Comparison of ENCODE assay signal across 1 cellular context in genomic region chr12:68344126-68344525, GRCh38.
A peak's percentile ranks its signal among the peaks of the same experiment; 100 is the strongest.
TF ChIP-seq lines count a peak whose summit lies in the region.

No MANE protein-coding gene starts in this region.

TF ChIP-seq in HepG2, 621 proteins besides CTCF, POLR2A, EP300 and RAD21 (continued from another document and continues in another):
- TF ChIP-seq ZBTB34 (CRISPR knock-in tag; IDR thresholded peaks at IDR 0.05) (no peak), ETV5 (CRISPR knock-in tag; IDR thresholded peaks at IDR 0.05; ENCODE audit: borderline replicate concordance) (no peak), ZNF567 (CRISPR knock-in tag; IDR thresholded peaks at IDR 0.05; ENCODE audit: borderline replicate concordance) (no peak), FUBP1 (CRISPR knock-in tag; IDR thresholded peaks at IDR 0.05; ENCODE audit: borderline replicate concordance) (no peak), CSRNP1 (CRISPR knock-in tag; IDR thresholded peaks at IDR 0.05) (no peak), NRL (CRISPR knock-in tag; IDR thresholded peaks at IDR 0.05; ENCODE audit: borderline replicate concordance) (no peak), MEF2D (CRISPR knock-in tag; IDR thresholded peaks at IDR 0.05) (no peak), KLF15 (CRISPR knock-in tag; IDR thresholded peaks at IDR 0.05; ENCODE audit: borderline replicate concordance) (no peak), ZSCAN22 (CRISPR knock-in tag; IDR thresholded peaks at IDR 0.05) (no peak), ARHGAP35 (CRISPR knock-in tag; IDR thresholded peaks at IDR 0.05; ENCODE audit: borderline replicate concordance) (no peak), SALL2 (CRISPR knock-in tag; IDR thresholded peaks at IDR 0.05) (no peak), NCOR1 (IDR thresholded peaks at IDR 0.05; ENCODE audit: borderline replicate concordance, low read length) (peak; percentile 29; the same call in 1 of the 2 replicates), SRF (IDR thresholded peaks at IDR 0.05; ENCODE audit: low read depth, low read length) (no peak), FOXP1 (IDR thresholded peaks at IDR 0.05) (peak; percentile 64; the same call in 1 of the 2 replicates), FOXP1 (CRISPR knock-in tag; IDR thresholded peaks at IDR 0.05) (peak; percentile 88), ZBTB8A (CRISPR knock-in tag; IDR thresholded peaks at IDR 0.05; ENCODE audit: borderline replicate concordance, low read depth) (no peak), ZNF792 (CRISPR knock-in tag; IDR thresholded peaks at IDR 0.05) (0 out of 2 replicates have a peak, but pooled peaks have one; percentile 40), ZNF251 (CRISPR knock-in tag; IDR thresholded peaks at IDR 0.05) (no peak), ZSCAN25 (CRISPR knock-in tag; IDR thresholded peaks at IDR 0.05) (no peak), CBX5 (CRISPR knock-in tag; IDR thresholded peaks at IDR 0.05; ENCODE audit: borderline replicate concordance) (no peak), TCF7L2 (IDR thresholded peaks at IDR 0.05; ENCODE audit: low read depth, low read length) (no peak), NR1H2 (CRISPR knock-in tag; IDR thresholded peaks at IDR 0.05; ENCODE audit: borderline replicate concordance, low read depth) (no peak), THAP11 (CRISPR knock-in tag; IDR thresholded peaks at IDR 0.05) (0 out of 2 replicates have a peak, but pooled peaks have one; percentile 10), EZH2 (conservative IDR thresholded peaks at IDR 0.05; ENCODE audit: low read depth, low read length) (no peak), TARDBP (CRISPR knock-in tag; IDR thresholded peaks at IDR 0.05) (peak; percentile 66; the same call in 1 of the 2 replicates), UBTF (CRISPR knock-in tag; IDR thresholded peaks at IDR 0.05) (no peak), JUNB (CRISPR knock-in tag; IDR thresholded peaks at IDR 0.05; ENCODE audit: borderline replicate concordance) (no peak), ZNF788 (CRISPR knock-in tag; IDR thresholded peaks at IDR 0.05; ENCODE audit: borderline replicate concordance) (no peak), PTBP1 (IDR thresholded peaks at IDR 0.05; ENCODE audit: low read depth, low read length, poor library complexity, severe bottlenecking) (no peak), NR2F6 (IDR thresholded peaks at IDR 0.05) (peak; percentile 40), NR2F6 (CRISPR knock-in tag; IDR thresholded peaks at IDR 0.05) (peak; percentile 56), ZNF143 (CRISPR knock-in tag; IDR thresholded peaks at IDR 0.05) (no peak), ZNF138 (CRISPR knock-in tag; IDR thresholded peaks at IDR 0.05; ENCODE audit: low read depth) (no peak), ZC3H13 (CRISPR knock-in tag; IDR thresholded peaks at IDR 0.05) (no peak), ARNT2 (CRISPR knock-in tag; IDR thresholded peaks at IDR 0.05; ENCODE audit: low read depth) (no peak), ZNF564 (CRISPR knock-in tag; IDR thresholded peaks at IDR 0.05) (no peak), SAP130 (CRISPR knock-in tag; IDR thresholded peaks at IDR 0.05; ENCODE audit: low read depth) (peak; percentile 41; the same call in 1 of the 2 replicates), FIP1L1 (IDR thresholded peaks at IDR 0.05; ENCODE audit: borderline replicate concordance, insufficient read depth, low read depth, low read length) (no peak), ZSCAN20 (CRISPR knock-in tag; IDR thresholded peaks at IDR 0.05; ENCODE audit: borderline replicate concordance) (no peak), MED8 (CRISPR knock-in tag; IDR thresholded peaks at IDR 0.05; ENCODE audit: insufficient replicate concordance) (no peak), ZNF841 (CRISPR knock-in tag; IDR thresholded peaks at IDR 0.05; ENCODE audit: borderline replicate concordance) (no peak), LRRFIP1 (CRISPR knock-in tag; conservative IDR thresholded peaks at IDR 0.05) (no peak), PAWR (CRISPR knock-in tag; IDR thresholded peaks at IDR 0.05; ENCODE audit: borderline replicate concordance) (no peak), AGO1 (IDR thresholded peaks at IDR 0.05; ENCODE audit: low read depth, low read length, poor library complexity, severe bottlenecking) (no peak), ARNTL (CRISPR knock-in tag; IDR thresholded peaks at IDR 0.05) (no peak), ZNF674 (CRISPR knock-in tag; IDR thresholded peaks at IDR 0.05; ENCODE audit: low read depth) (no peak), FOXM1 (CRISPR knock-in tag; IDR thresholded peaks at IDR 0.05) (no peak), NR2C2 (CRISPR knock-in tag; IDR thresholded peaks at IDR 0.05; ENCODE audit: borderline replicate concordance) (no peak), ZKSCAN8 (CRISPR knock-in tag; IDR thresholded peaks at IDR 0.05; ENCODE audit: borderline replicate concordance) (peak; percentile 22; the same call in 1 of the 2 replicates)
- TF ChIP-seq, protein P1, sequence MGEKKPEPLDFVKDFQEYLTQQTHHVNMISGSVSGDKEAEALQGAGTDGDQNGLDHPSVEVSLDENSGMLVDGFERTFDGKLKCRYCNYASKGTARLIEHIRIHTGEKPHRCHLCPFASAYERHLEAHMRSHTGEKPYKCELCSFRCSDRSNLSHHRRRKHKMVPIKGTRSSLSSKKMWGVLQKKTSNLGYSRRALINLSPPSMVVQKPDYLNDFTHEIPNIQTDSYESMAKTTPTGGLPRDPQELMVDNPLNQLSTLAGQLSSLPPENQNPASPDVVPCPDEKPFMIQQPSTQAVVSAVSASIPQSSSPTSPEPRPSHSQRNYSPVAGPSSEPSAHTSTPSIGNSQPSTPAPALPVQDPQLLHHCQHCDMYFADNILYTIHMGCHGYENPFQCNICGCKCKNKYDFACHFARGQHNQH (CRISPR knock-in tag; IDR thresholded peaks at IDR 0.05) = no peak
- TF ChIP-seq, protein P2, sequence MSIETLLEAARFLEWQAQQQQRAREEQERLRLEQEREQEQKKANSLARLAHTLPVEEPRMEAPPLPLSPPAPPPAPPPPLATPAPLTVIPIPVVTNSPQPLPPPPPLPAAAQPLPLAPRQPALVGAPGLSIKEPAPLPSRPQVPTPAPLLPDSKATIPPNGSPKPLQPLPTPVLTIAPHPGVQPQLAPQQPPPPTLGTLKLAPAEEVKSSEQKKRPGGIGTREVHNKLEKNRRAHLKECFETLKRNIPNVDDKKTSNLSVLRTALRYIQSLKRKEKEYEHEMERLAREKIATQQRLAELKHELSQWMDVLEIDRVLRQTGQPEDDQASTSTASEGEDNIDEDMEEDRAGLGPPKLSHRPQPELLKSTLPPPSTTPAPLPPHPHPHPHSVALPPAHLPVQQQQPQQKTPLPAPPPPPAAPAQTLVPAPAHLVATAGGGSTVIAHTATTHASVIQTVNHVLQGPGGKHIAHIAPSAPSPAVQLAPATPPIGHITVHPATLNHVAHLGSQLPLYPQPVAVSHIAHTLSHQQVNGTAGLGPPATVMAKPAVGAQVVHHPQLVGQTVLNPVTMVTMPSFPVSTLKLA (IDR thresholded peaks at IDR 0.05) = no peak
- TF ChIP-seq, protein P3, sequence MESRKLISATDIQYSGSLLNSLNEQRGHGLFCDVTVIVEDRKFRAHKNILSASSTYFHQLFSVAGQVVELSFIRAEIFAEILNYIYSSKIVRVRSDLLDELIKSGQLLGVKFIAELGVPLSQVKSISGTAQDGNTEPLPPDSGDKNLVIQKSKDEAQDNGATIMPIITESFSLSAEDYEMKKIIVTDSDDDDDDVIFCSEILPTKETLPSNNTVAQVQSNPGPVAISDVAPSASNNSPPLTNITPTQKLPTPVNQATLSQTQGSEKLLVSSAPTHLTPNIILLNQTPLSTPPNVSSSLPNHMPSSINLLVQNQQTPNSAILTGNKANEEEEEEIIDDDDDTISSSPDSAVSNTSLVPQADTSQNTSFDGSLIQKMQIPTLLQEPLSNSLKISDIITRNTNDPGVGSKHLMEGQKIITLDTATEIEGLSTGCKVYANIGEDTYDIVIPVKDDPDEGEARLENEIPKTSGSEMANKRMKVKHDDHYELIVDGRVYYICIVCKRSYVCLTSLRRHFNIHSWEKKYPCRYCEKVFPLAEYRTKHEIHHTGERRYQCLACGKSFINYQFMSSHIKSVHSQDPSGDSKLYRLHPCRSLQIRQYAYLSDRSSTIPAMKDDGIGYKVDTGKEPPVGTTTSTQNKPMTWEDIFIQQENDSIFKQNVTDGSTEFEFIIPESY (CRISPR knock-in tag; IDR thresholded peaks at IDR 0.05) = no peak
- TF ChIP-seq, protein P4, sequence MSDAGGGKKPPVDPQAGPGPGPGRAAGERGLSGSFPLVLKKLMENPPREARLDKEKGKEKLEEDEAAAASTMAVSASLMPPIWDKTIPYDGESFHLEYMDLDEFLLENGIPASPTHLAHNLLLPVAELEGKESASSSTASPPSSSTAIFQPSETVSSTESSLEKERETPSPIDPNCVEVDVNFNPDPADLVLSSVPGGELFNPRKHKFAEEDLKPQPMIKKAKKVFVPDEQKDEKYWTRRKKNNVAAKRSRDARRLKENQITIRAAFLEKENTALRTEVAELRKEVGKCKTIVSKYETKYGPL (CRISPR knock-in tag; IDR thresholded peaks at IDR 0.05) = no peak
- TF ChIP-seq, protein P5, sequence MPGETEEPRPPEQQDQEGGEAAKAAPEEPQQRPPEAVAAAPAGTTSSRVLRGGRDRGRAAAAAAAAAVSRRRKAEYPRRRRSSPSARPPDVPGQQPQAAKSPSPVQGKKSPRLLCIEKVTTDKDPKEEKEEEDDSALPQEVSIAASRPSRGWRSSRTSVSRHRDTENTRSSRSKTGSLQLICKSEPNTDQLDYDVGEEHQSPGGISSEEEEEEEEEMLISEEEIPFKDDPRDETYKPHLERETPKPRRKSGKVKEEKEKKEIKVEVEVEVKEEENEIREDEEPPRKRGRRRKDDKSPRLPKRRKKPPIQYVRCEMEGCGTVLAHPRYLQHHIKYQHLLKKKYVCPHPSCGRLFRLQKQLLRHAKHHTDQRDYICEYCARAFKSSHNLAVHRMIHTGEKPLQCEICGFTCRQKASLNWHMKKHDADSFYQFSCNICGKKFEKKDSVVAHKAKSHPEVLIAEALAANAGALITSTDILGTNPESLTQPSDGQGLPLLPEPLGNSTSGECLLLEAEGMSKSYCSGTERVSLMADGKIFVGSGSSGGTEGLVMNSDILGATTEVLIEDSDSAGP (CRISPR knock-in tag; IDR thresholded peaks at IDR 0.05; ENCODE audit: borderline replicate concordance) = no peak
